Comparison of ENCODE assay signal across 8 cellular contexts in genomic region chr19:12550951-12551832, GRCh38. TPM values are rescaled to one million over a fixed set of nuclear protein-coding genes. Genes with fewer than 3 reads are reported as not detected.
A peak's percentile ranks its signal among the peaks of the same experiment; 100 is the strongest.
DNase-seq lines count a peak whose midpoint lies in the region; ATAC-seq and TF ChIP-seq lines count a peak whose summit lies in the region.

Gene ZNF564 (minus strand): TSS chr19:12551482. CDS start chr19:12551332, 150 bp downstream.

- peaks cover 10 to 30% (median 21%) of the 10 kb centered on the region in 3 donors for H3K4me1 Mint-ChIP-seq in IgD-negative memory B cell

- H3K4me3 Mint-ChIP-seq in IgD-negative memory B cell: peak within 1 kb of the TSS; percentile 92 to 100 (median 99)

- DNase-seq in DMS 273 treated with DMSO at 0.1 percent for 48 hours (lab: John Stamatoyannopoulos, UW) (peak; percentile 99), OCI-M2 (lab: John Stamatoyannopoulos, UW; ENCODE audit: unreplicated experiment) (peak; percentile 100), activated T-cell treated with anti-CD3 and anti-CD28 coated beads for 48 hours (ENCODE audit: low read depth) (peak; percentile 85), erythroblast (lab: John Stamatoyannopoulos, UW) (peak; percentile 96 to 98)
- DNase-seq in stimulated activated CD8-positive, alpha-beta memory T cell treated with anti-CD3 and anti-CD28 coated beads, Interleukin-4, amount 100 ng/mL, for 48 hours: peak; percentile 92

- ATAC-seq in GM21529 (IDR thresholded peaks at IDR 0.05; ENCODE audit: unreplicated experiment): peak; percentile 95

- H3K4me3 ChIP-seq in mucosa of rectum (ENCODE audit: low read length in 2 of 2): peak within 1 kb of the TSS; percentile 94 to 96

- no peaks in the 10 kb centered on the region for H3K9me3 Mint-ChIP-seq in IgD-negative memory B cell

- H3K27me3 ChIP-seq in mucosa of rectum (ENCODE audit: control insufficient read depth in 2 of 2, insufficient read depth in 2 of 2, low read length in 2 of 2): no peaks in the 10 kb centered on the region

- H3K27me3 Mint-ChIP-seq in IgD-negative memory B cell: peaks cover 3% of the 10 kb centered on the region

- H3K4me1 ChIP-seq in mucosa of rectum (ENCODE audit: control insufficient read depth in 2 of 2, insufficient read depth in 2 of 2, low read length in 2 of 2): peaks cover 10 to 22% of the 10 kb centered on the region in 2 donors

- H3K27ac Mint-ChIP-seq in IgD-negative memory B cell: peak within 1 kb of the TSS; percentile 82 to 97 (median 92)

- H3K36me3 ChIP-seq in mucosa of rectum (ENCODE audit: control insufficient read depth in 2 of 2, insufficient read depth in 2 of 2, low read length in 2 of 2): peaks cover 7 to 15% of the 10 kb centered on the region in 2 donors

- peak within 1 kb of the TSS; percentile 97 to 98 for H3K27ac ChIP-seq in mucosa of rectum (ENCODE audit: low read depth in 2 of 2, low read length in 2 of 2)

- no peaks in the 10 kb centered on the region for H3K9me3 ChIP-seq in mucosa of rectum (ENCODE audit: control insufficient read depth in 2 of 2, low read length in 2 of 2)

- peak; percentile 87 for TF ChIP-seq POLR2A in erythroblast (IDR thresholded peaks at IDR 0.05; ENCODE audit: low read length)

- peaks cover 2% of the 10 kb centered on the region for H3K36me3 Mint-ChIP-seq in IgD-negative memory B cell

- H3K9ac ChIP-seq in mucosa of rectum (ENCODE audit: low read depth in 1 of 2, low read length in 2 of 2): peak within 1 kb of the TSS; percentile 91 to 97

RNA-seq across cellular contexts. Expression of gene ZNF564, which starts in this region (rescaled TPM):
- 16.2 TPM for polyA plus RNA-seq in IgD-negative memory B cell

Comparison
In these comparisons a context has a peak if more than half of its experiments do, and no peak if none do; other contexts are left out.
1. Peak in every context shown above with its lines: DNase-seq, ATAC-seq, H3K4me3 ChIP-seq and H3K27ac ChIP-seq.